Comparison of ENCODE assay signal across 18 cellular contexts in genomic region chr6:107786179-107786578, GRCh38. TPM values are rescaled to one million over a fixed set of nuclear protein-coding genes. Genes with fewer than 3 reads are reported as not detected.
DNase-seq lines count a peak whose midpoint lies in the region; ATAC-seq and TF ChIP-seq lines count a peak whose summit lies in the region.
"Had no signal": no experiment of that assay in that cellular context is flagged by ENCODE, and none has a peak within 500 bp of the region (broad histone marks: within the 10 kb centered on the region; RNA-seq: fewer than 3 reads in every experiment).

No MANE protein-coding gene starts in this region.

- no peak for DNase-seq in activated T-cell treated with anti-CD3 and anti-CD28 coated beads, Interleukin-2, amount 50 U/mL, for 24 hours
- no peak for DNase-seq in activated T-cell treated with anti-CD3 and anti-CD28 coated beads for 4 hours
- peak in 2 of 3 donors; percentile 43 to 58 for DNase-seq in Peyer's patch
- DNase-seq in central memory CD8-positive, alpha-beta T cell (ENCODE audit: low spot score in 2 of 2) = no peak
- DNase-seq in stimulated activated effector memory CD8-positive, alpha-beta T cell treated with anti-CD3 and anti-CD28 coated beads, Interleukin-12 subunit alpha, Interleukin-12 subunit beta, amount 100 ng/mL, for 72 hours (ENCODE audit: low spot score in 2 of 2) = peak in 1 of 2 donors; percentile 46
- no peak for DNase-seq in progenitor cell of endocrine pancreas (ENCODE audit: low spot score, unreplicated experiment)
- no peak for DNase-seq in NCI-H345 (lab: John Stamatoyannopoulos, UW)
- DNase-seq in uterus = no peak
- DNase-seq: colonic mucosa; H9; MV-4-11; RPMI8226; stimulated activated CD4-positive, alpha-beta T cell treated with anti-CD3 and anti-CD28 coated beads, Interleukin-1b, Interleukin-23, amount 100 ng/mL, for 48 hours; tibial artery had no signal

- peak; percentile 19 for ATAC-seq in central memory CD8-positive, alpha-beta T cell (replicated peaks; ENCODE audit: extremely low read depth, poor library complexity, severe bottlenecking)
- ATAC-seq in stimulated activated effector memory CD8-positive, alpha-beta T cell treated with anti-CD3 and anti-CD28 coated beads, Interleukin-12 subunit alpha, Interleukin-12 subunit beta, amount 100 ng/mL, for 72 hours = no peak

- H3K9me3 Mint-ChIP-seq in activated T-cell treated with anti-CD3 and anti-CD28 coated beads, Interleukin-2, amount 50 U/mL, for 24 hours = no peaks in the 10 kb centered on the region
- no peaks in the 10 kb centered on the region for H3K9me3 Mint-ChIP-seq in central memory CD8-positive, alpha-beta T cell
- H3K9me3 Mint-ChIP-seq in stimulated activated effector memory CD8-positive, alpha-beta T cell treated with anti-CD3 and anti-CD28 coated beads, Interleukin-12 subunit alpha, Interleukin-12 subunit beta, amount 100 ng/mL, for 72 hours = no peaks in the 10 kb centered on the region
- H3K9me3 Mint-ChIP-seq in progenitor cell of endocrine pancreas (ENCODE audit: low read depth) = no peaks in the 10 kb centered on the region
- H3K9me3 Mint-ChIP-seq: H9 had no signal

- H3K27ac Mint-ChIP-seq in activated T-cell treated with anti-CD3 and anti-CD28 coated beads, Interleukin-2, amount 50 U/mL, for 24 hours = peak overlapping the region; percentile 79
- peak overlapping the region; percentile 58 for H3K27ac Mint-ChIP-seq in central memory CD8-positive, alpha-beta T cell (ENCODE audit: low read depth)
- peak overlapping the region; percentile 80 for H3K27ac Mint-ChIP-seq in stimulated activated effector memory CD8-positive, alpha-beta T cell treated with anti-CD3 and anti-CD28 coated beads, Interleukin-12 subunit alpha, Interleukin-12 subunit beta, amount 100 ng/mL, for 72 hours
- H3K27ac Mint-ChIP-seq in progenitor cell of endocrine pancreas = no peak overlapping the region
- H3K27ac Mint-ChIP-seq: H9 had no signal

- H3K4me3 ChIP-seq in Peyer's patch (no peak overlapping the region), uterus (no peak overlapping the region)
- H3K4me3 ChIP-seq: ascending aorta, colonic mucosa, right atrium auricular region, tibial artery had no signal

- H3K4me3 Mint-ChIP-seq in activated T-cell treated with anti-CD3 and anti-CD28 coated beads, Interleukin-2, amount 50 U/mL, for 24 hours = peak overlapping the region; percentile 63
- peak overlapping the region; percentile 69 for H3K4me3 Mint-ChIP-seq in central memory CD8-positive, alpha-beta T cell
- H3K4me3 Mint-ChIP-seq in stimulated activated effector memory CD8-positive, alpha-beta T cell treated with anti-CD3 and anti-CD28 coated beads, Interleukin-12 subunit alpha, Interleukin-12 subunit beta, amount 100 ng/mL, for 72 hours = peak overlapping the region; percentile 68
- H3K4me3 Mint-ChIP-seq in progenitor cell of endocrine pancreas (ENCODE audit: low read depth) = no peak overlapping the region
- H3K4me3 Mint-ChIP-seq: H9 had no signal

- peaks cover 0 to 9% (median 1%) of the 10 kb centered on the region in 4 donors for H3K4me1 ChIP-seq in Peyer's patch
- H3K4me1 ChIP-seq in uterus = no peaks in the 10 kb centered on the region
- H3K4me1 ChIP-seq: ascending aorta, colonic mucosa, right atrium auricular region, tibial artery had no signal

- peaks cover 3% of the 10 kb centered on the region for H3K36me3 Mint-ChIP-seq in activated T-cell treated with anti-CD3 and anti-CD28 coated beads, Interleukin-2, amount 50 U/mL, for 24 hours (ENCODE audit: low read depth)
- H3K36me3 Mint-ChIP-seq in central memory CD8-positive, alpha-beta T cell (ENCODE audit: insufficient read depth) = peaks cover 4% of the 10 kb centered on the region
- H3K36me3 Mint-ChIP-seq in stimulated activated effector memory CD8-positive, alpha-beta T cell treated with anti-CD3 and anti-CD28 coated beads, Interleukin-12 subunit alpha, Interleukin-12 subunit beta, amount 100 ng/mL, for 72 hours = no peaks in the 10 kb centered on the region
- H3K36me3 Mint-ChIP-seq in progenitor cell of endocrine pancreas (ENCODE audit: insufficient read depth) = no peaks in the 10 kb centered on the region

- H3K4me1 Mint-ChIP-seq in activated T-cell treated with anti-CD3 and anti-CD28 coated beads, Interleukin-2, amount 50 U/mL, for 24 hours (ENCODE audit: low read depth) = peaks cover 84% of the 10 kb centered on the region
- H3K4me1 Mint-ChIP-seq in central memory CD8-positive, alpha-beta T cell = peaks cover 85% of the 10 kb centered on the region
- H3K4me1 Mint-ChIP-seq in stimulated activated effector memory CD8-positive, alpha-beta T cell treated with anti-CD3 and anti-CD28 coated beads, Interleukin-12 subunit alpha, Interleukin-12 subunit beta, amount 100 ng/mL, for 72 hours = peaks cover 80% of the 10 kb centered on the region
- H3K4me1 Mint-ChIP-seq in progenitor cell of endocrine pancreas (ENCODE audit: low read depth) = no peaks in the 10 kb centered on the region
- H3K4me1 Mint-ChIP-seq: H9 had no signal

- H3K9me3 ChIP-seq in Peyer's patch (no peaks in the 10 kb centered on the region), uterus (no peaks in the 10 kb centered on the region)
- H3K9me3 ChIP-seq: ascending aorta, colonic mucosa, right atrium auricular region, tibial artery had no signal

- TF ChIP-seq CTCF in Peyer's patch (IDR thresholded peaks at IDR 0.05) (no peak), progenitor cell of endocrine pancreas (IDR thresholded peaks at IDR 0.05; ENCODE audit: unreplicated experiment) (no peak), uterus (IDR thresholded peaks at IDR 0.05) (no peak)

- H3K27me3 Mint-ChIP-seq in activated T-cell treated with anti-CD3 and anti-CD28 coated beads, Interleukin-2, amount 50 U/mL, for 24 hours = no peaks in the 10 kb centered on the region
- H3K27me3 Mint-ChIP-seq in central memory CD8-positive, alpha-beta T cell = no peaks in the 10 kb centered on the region
- peaks cover 8% of the 10 kb centered on the region for H3K27me3 Mint-ChIP-seq in progenitor cell of endocrine pancreas

- H3K27ac ChIP-seq in Peyer's patch (peak overlapping the region in 2 of 4 donors; percentile 28 to 44), uterus (no peak overlapping the region)
- H3K27ac ChIP-seq: ascending aorta, colonic mucosa, right atrium auricular region, tibial artery had no signal

- TF ChIP-seq POLR2A in Peyer's patch (IDR thresholded peaks at IDR 0.05) (no peak), uterus (IDR thresholded peaks at IDR 0.05) (no peak)

- intact Hi-C loops in uterus (cut with DNase I; ENCODE audit: low total_unique reads) = no loop called here

- no peaks in the 10 kb centered on the region for H3K27me3 ChIP-seq in Peyer's patch
- no peaks in the 10 kb centered on the region for H3K27me3 ChIP-seq in uterus
- H3K27me3 ChIP-seq: ascending aorta, colonic mucosa, right atrium auricular region had no signal

- H3K36me3 ChIP-seq in Peyer's patch (no peaks in the 10 kb centered on the region), uterus (no peaks in the 10 kb centered on the region)
- H3K36me3 ChIP-seq: ascending aorta, colonic mucosa, right atrium auricular region, tibial artery had no signal

RNA-seq across cellular contexts. Expression of gene SCML4, which starts 37.9 kb away (rescaled TPM):
- 10 to 100 TPM; 17.0 to 31.4 (median 22.1) TPM for total RNA-seq in Peyer's patch
- total RNA-seq in progenitor cell of endocrine pancreas = 0.31 and 0.69 TPM in 2 replicates
- total RNA-seq in uterus = under 1 TPM in 2 of 4 donors, not detected in 2; 0.14 to 0.18 TPM
- total RNA-seq: A673, ascending aorta, epithelial cell of proximal tubule, H9 had no signal

Comparison
In these comparisons a context has a peak if more than half of its experiments do, and no peak if none do; other contexts are left out.
1. DNase-seq: peak in Peyer's patch (2 of 3); none in activated T-cell treated with anti-CD3 and anti-CD28 coated beads, Interleukin-2, amount 50 U/mL, for 24 hours (single experiment), activated T-cell treated with anti-CD3 and anti-CD28 coated beads for 4 hours (single experiment), central memory CD8-positive, alpha-beta T cell (0 of 2), progenitor cell of endocrine pancreas (single experiment), NCI-H345 (single experiment) and uterus (0 of 2).
2. RNA of gene SCML4, which starts 37.9 kb away (total RNA-seq): 17.0 to 31.4 TPM in Peyer's patch; 0.31 to 0.69 TPM in progenitor cell of endocrine pancreas and 0.14 to 0.18 TPM in uterus; every median in the first group is over 10 times any median in the second.